ENCODE assay signal across 1 cellular context in genomic region chr5:174044451-174044850, GRCh38.
TF ChIP-seq lines count a peak whose summit lies in the region.

No MANE protein-coding gene starts in this region.

TF ChIP-seq in H1, 55 proteins besides CTCF, POLR2A, EP300 and RAD21:
- TF ChIP-seq ASH2L (IDR thresholded peaks at IDR 0.05; ENCODE audit: low read length) (no peak), EGR1 (IDR thresholded peaks at IDR 0.05; ENCODE audit: borderline replicate concordance, low read depth, low read length) (no peak), SP4 (IDR thresholded peaks at IDR 0.05; ENCODE audit: low read length) (no peak), KDM1A (IDR thresholded peaks at IDR 0.05; ENCODE audit: borderline replicate concordance, low read length) (no peak), TAF7 (optimal IDR thresholded peaks at IDR 0.05; ENCODE audit: borderline replicate concordance, low read depth, low read length) (no peak), TCF12 (IDR thresholded peaks at IDR 0.05; ENCODE audit: low read depth, low read length) (no peak), CREB1 (IDR thresholded peaks at IDR 0.05) (no peak), FOSL1 (IDR thresholded peaks at IDR 0.05; ENCODE audit: insufficient read depth, low read depth, low read length) (no peak), CHD2 (IDR thresholded peaks at IDR 0.05; ENCODE audit: low read length) (no peak), CTBP2 (IDR thresholded peaks at IDR 0.05; ENCODE audit: borderline replicate concordance, insufficient read depth, insufficient read length, low read length) (no peak), EZH2 (IDR thresholded peaks at IDR 0.05; ENCODE audit: low read depth, low read length, severe bottlenecking) (no peak), MAFK (IDR thresholded peaks at IDR 0.05; ENCODE audit: low read depth, low read length) (no peak), CEBPB (IDR thresholded peaks at IDR 0.05; ENCODE audit: low read depth, low read length) (no peak), ATF2 (IDR thresholded peaks at IDR 0.05; ENCODE audit: low read length) (no peak)
- TF ChIP-seq, protein P1, sequence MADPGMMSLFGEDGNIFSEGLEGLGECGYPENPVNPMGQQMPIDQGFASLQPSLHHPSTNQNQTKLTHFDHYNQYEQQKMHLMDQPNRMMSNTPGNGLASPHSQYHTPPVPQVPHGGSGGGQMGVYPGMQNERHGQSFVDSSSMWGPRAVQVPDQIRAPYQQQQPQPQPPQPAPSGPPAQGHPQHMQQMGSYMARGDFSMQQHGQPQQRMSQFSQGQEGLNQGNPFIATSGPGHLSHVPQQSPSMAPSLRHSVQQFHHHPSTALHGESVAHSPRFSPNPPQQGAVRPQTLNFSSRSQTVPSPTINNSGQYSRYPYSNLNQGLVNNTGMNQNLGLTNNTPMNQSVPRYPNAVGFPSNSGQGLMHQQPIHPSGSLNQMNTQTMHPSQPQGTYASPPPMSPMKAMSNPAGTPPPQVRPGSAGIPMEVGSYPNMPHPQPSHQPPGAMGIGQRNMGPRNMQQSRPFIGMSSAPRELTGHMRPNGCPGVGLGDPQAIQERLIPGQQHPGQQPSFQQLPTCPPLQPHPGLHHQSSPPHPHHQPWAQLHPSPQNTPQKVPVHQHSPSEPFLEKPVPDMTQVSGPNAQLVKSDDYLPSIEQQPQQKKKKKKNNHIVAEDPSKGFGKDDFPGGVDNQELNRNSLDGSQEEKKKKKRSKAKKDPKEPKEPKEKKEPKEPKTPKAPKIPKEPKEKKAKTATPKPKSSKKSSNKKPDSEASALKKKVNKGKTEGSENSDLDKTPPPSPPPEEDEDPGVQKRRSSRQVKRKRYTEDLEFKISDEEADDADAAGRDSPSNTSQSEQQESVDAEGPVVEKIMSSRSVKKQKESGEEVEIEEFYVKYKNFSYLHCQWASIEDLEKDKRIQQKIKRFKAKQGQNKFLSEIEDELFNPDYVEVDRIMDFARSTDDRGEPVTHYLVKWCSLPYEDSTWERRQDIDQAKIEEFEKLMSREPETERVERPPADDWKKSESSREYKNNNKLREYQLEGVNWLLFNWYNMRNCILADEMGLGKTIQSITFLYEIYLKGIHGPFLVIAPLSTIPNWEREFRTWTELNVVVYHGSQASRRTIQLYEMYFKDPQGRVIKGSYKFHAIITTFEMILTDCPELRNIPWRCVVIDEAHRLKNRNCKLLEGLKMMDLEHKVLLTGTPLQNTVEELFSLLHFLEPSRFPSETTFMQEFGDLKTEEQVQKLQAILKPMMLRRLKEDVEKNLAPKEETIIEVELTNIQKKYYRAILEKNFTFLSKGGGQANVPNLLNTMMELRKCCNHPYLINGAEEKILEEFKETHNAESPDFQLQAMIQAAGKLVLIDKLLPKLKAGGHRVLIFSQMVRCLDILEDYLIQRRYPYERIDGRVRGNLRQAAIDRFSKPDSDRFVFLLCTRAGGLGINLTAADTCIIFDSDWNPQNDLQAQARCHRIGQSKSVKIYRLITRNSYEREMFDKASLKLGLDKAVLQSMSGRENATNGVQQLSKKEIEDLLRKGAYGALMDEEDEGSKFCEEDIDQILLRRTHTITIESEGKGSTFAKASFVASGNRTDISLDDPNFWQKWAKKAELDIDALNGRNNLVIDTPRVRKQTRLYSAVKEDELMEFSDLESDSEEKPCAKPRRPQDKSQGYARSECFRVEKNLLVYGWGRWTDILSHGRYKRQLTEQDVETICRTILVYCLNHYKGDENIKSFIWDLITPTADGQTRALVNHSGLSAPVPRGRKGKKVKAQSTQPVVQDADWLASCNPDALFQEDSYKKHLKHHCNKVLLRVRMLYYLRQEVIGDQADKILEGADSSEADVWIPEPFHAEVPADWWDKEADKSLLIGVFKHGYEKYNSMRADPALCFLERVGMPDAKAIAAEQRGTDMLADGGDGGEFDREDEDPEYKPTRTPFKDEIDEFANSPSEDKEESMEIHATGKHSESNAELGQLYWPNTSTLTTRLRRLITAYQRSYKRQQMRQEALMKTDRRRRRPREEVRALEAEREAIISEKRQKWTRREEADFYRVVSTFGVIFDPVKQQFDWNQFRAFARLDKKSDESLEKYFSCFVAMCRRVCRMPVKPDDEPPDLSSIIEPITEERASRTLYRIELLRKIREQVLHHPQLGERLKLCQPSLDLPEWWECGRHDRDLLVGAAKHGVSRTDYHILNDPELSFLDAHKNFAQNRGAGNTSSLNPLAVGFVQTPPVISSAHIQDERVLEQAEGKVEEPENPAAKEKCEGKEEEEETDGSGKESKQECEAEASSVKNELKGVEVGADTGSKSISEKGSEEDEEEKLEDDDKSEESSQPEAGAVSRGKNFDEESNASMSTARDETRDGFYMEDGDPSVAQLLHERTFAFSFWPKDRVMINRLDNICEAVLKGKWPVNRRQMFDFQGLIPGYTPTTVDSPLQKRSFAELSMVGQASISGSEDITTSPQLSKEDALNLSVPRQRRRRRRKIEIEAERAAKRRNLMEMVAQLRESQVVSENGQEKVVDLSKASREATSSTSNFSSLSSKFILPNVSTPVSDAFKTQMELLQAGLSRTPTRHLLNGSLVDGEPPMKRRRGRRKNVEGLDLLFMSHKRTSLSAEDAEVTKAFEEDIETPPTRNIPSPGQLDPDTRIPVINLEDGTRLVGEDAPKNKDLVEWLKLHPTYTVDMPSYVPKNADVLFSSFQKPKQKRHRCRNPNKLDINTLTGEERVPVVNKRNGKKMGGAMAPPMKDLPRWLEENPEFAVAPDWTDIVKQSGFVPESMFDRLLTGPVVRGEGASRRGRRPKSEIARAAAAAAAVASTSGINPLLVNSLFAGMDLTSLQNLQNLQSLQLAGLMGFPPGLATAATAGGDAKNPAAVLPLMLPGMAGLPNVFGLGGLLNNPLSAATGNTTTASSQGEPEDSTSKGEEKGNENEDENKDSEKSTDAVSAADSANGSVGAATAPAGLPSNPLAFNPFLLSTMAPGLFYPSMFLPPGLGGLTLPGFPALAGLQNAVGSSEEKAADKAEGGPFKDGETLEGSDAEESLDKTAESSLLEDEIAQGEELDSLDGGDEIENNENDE (IDR thresholded peaks at IDR 0.05; ENCODE audit: insufficient replicate concordance, low read length), result no peak
